9 cellular contexts compared by ENCODE assay signal in genomic region chr14:40760703-40761102, GRCh38.
"Had no signal": no experiment of that assay in that cellular context is flagged by ENCODE, and none has a peak within 500 bp of the region (broad histone marks: within the 10 kb centered on the region; RNA-seq: fewer than 3 reads in every experiment).

No MANE protein-coding gene starts in this region.

- H3K27ac Mint-ChIP-seq: HFFc6 had no signal

- H3K36me3 ChIP-seq: HAP-1 had no signal

- DNase-seq: GM23248, GOT3, H7, HFFc6, IMR-90 had no signal

- H3K27ac ChIP-seq: GM23248, HL-60 had no signal

- H3K4me3 ChIP-seq: GM23248, HAP-1, K562 had no signal

- H3K9ac ChIP-seq: GM23248 had no signal

- H3K9me3 ChIP-seq: HAP-1 had no signal

- ATAC-seq: HCT116, K562 had no signal

- H3K4me3 Mint-ChIP-seq: HFFc6 had no signal

- H2AFZ ChIP-seq: GM23248 had no signal
